1 cellular context compared by ENCODE assay signal in genomic region chr1:9768983-9769382, GRCh38.
TF ChIP-seq lines count a peak whose summit lies in the region.

No MANE protein-coding gene starts in this region.

TF ChIP-seq in K562, 482 proteins besides CTCF, POLR2A, EP300 and RAD21 (continued from another document and continues in another):
- TF ChIP-seq, protein P1, sequence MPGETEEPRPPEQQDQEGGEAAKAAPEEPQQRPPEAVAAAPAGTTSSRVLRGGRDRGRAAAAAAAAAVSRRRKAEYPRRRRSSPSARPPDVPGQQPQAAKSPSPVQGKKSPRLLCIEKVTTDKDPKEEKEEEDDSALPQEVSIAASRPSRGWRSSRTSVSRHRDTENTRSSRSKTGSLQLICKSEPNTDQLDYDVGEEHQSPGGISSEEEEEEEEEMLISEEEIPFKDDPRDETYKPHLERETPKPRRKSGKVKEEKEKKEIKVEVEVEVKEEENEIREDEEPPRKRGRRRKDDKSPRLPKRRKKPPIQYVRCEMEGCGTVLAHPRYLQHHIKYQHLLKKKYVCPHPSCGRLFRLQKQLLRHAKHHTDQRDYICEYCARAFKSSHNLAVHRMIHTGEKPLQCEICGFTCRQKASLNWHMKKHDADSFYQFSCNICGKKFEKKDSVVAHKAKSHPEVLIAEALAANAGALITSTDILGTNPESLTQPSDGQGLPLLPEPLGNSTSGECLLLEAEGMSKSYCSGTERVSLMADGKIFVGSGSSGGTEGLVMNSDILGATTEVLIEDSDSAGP (CRISPR knock-in tag; IDR thresholded peaks at IDR 0.05): no peak
- no peak for TF ChIP-seq ZNF561 (CRISPR knock-in tag; conservative IDR thresholded peaks at IDR 0.05)
- TF ChIP-seq, protein P2, sequence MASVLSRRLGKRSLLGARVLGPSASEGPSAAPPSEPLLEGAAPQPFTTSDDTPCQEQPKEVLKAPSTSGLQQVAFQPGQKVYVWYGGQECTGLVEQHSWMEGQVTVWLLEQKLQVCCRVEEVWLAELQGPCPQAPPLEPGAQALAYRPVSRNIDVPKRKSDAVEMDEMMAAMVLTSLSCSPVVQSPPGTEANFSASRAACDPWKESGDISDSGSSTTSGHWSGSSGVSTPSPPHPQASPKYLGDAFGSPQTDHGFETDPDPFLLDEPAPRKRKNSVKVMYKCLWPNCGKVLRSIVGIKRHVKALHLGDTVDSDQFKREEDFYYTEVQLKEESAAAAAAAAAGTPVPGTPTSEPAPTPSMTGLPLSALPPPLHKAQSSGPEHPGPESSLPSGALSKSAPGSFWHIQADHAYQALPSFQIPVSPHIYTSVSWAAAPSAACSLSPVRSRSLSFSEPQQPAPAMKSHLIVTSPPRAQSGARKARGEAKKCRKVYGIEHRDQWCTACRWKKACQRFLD (CRISPR knock-in tag; IDR thresholded peaks at IDR 0.05): no peak
- TF ChIP-seq POLR3G (IDR thresholded peaks at IDR 0.05; ENCODE audit: extremely low read depth, insufficient read length, insufficient replicate concordance): no peak
- TF ChIP-seq LARP7 (IDR thresholded peaks at IDR 0.05): peak; percentile 52; the same call in 1 of the 2 replicates
- TF ChIP-seq ZNF165 (CRISPR knock-in tag; IDR thresholded peaks at IDR 0.05; ENCODE audit: borderline replicate concordance): no peak
- no peak for TF ChIP-seq BRD4 (IDR thresholded peaks at IDR 0.05)
- TF ChIP-seq ZNF175 (CRISPR knock-in tag; IDR thresholded peaks at IDR 0.05; ENCODE audit: low read depth): no peak
- TF ChIP-seq SREBF2 (CRISPR knock-in tag; IDR thresholded peaks at IDR 0.05): no peak
- 0 out of 4 replicates have a peak, but pooled peaks of 1 of the 2 experiments have one; percentile 30 for TF ChIP-seq TRIM24 (IDR thresholded peaks at IDR 0.05)
- TF ChIP-seq ZSCAN32 (CRISPR knock-in tag; IDR thresholded peaks at IDR 0.05): no peak
- TF ChIP-seq CBFA2T3 (IDR thresholded peaks at IDR 0.05): no peak
- TF ChIP-seq ARHGAP35 (IDR thresholded peaks at IDR 0.05; ENCODE audit: partially characterized antibody): no peak
- TF ChIP-seq STAT5B (CRISPR knock-in tag; IDR thresholded peaks at IDR 0.05): no peak
- no peak for TF ChIP-seq FOXM1 (IDR thresholded peaks at IDR 0.05; ENCODE audit: low read depth)
- TF ChIP-seq FOXM1 (CRISPR knock-in tag; IDR thresholded peaks at IDR 0.05; ENCODE audit: low read depth): no peak
- TF ChIP-seq, protein P3, sequence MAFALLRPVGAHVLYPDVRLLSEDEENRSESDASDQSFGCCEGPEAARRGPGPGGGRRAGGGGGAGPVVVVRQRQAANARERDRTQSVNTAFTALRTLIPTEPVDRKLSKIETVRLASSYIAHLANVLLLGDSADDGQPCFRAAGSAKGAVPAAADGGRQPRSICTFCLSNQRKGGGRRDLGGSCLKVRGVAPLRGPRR (CRISPR knock-in tag; IDR thresholded peaks at IDR 0.05): no peak
- TF ChIP-seq CAMTA2 (CRISPR knock-in tag; conservative IDR thresholded peaks at IDR 0.05): no peak
- no peak for TF ChIP-seq PBX2 (CRISPR knock-in tag; IDR thresholded peaks at IDR 0.05; ENCODE audit: low read depth)
- no peak for TF ChIP-seq PBX2 (tag; conservative IDR thresholded peaks at IDR 0.05; ENCODE audit: low read depth)
- 0 out of 2 replicates have a peak, but pooled peaks have one; percentile 40 for TF ChIP-seq MTA1 (IDR thresholded peaks at IDR 0.05; ENCODE audit: borderline replicate concordance)
- TF ChIP-seq ZNF282 (CRISPR knock-in tag; IDR thresholded peaks at IDR 0.05): no peak
- TF ChIP-seq, protein P4, sequence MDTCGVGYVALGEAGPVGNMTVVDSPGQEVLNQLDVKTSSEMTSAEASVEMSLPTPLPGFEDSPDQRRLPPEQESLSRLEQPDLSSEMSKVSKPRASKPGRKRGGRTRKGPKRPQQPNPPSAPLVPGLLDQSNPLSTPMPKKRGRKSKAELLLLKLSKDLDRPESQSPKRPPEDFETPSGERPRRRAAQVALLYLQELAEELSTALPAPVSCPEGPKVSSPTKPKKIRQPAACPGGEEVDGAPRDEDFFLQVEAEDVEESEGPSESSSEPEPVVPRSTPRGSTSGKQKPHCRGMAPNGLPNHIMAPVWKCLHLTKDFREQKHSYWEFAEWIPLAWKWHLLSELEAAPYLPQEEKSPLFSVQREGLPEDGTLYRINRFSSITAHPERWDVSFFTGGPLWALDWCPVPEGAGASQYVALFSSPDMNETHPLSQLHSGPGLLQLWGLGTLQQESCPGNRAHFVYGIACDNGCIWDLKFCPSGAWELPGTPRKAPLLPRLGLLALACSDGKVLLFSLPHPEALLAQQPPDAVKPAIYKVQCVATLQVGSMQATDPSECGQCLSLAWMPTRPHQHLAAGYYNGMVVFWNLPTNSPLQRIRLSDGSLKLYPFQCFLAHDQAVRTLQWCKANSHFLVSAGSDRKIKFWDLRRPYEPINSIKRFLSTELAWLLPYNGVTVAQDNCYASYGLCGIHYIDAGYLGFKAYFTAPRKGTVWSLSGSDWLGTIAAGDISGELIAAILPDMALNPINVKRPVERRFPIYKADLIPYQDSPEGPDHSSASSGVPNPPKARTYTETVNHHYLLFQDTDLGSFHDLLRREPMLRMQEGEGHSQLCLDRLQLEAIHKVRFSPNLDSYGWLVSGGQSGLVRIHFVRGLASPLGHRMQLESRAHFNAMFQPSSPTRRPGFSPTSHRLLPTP (IDR thresholded peaks at IDR 0.05; ENCODE audit: borderline replicate concordance, extremely low read depth, insufficient read length): no peak
- no peak for TF ChIP-seq ZNF764 (CRISPR knock-in tag; IDR thresholded peaks at IDR 0.05; ENCODE audit: low read depth)
- TF ChIP-seq HOXB6 (CRISPR knock-in tag; IDR thresholded peaks at IDR 0.05; ENCODE audit: borderline replicate concordance): no peak
- no peak for TF ChIP-seq MEF2D (tag; conservative IDR thresholded peaks at IDR 0.05; ENCODE audit: low read depth)
- TF ChIP-seq, protein P5, sequence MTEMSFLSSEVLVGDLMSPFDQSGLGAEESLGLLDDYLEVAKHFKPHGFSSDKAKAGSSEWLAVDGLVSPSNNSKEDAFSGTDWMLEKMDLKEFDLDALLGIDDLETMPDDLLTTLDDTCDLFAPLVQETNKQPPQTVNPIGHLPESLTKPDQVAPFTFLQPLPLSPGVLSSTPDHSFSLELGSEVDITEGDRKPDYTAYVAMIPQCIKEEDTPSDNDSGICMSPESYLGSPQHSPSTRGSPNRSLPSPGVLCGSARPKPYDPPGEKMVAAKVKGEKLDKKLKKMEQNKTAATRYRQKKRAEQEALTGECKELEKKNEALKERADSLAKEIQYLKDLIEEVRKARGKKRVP (CRISPR knock-in tag; IDR thresholded peaks at IDR 0.05): no peak
- no peak for TF ChIP-seq ZBTB8A (IDR thresholded peaks at IDR 0.05; ENCODE audit: partially characterized antibody)
- no peak for TF ChIP-seq RBM15 (IDR thresholded peaks at IDR 0.05; ENCODE audit: insufficient read depth, low read length)
- TF ChIP-seq ZNF12 (CRISPR knock-in tag; IDR thresholded peaks at IDR 0.05): no peak
- TF ChIP-seq, protein P6, sequence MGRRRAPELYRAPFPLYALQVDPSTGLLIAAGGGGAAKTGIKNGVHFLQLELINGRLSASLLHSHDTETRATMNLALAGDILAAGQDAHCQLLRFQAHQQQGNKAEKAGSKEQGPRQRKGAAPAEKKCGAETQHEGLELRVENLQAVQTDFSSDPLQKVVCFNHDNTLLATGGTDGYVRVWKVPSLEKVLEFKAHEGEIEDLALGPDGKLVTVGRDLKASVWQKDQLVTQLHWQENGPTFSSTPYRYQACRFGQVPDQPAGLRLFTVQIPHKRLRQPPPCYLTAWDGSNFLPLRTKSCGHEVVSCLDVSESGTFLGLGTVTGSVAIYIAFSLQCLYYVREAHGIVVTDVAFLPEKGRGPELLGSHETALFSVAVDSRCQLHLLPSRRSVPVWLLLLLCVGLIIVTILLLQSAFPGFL (CRISPR knock-in tag; IDR thresholded peaks at IDR 0.05): no peak
- no peak for TF ChIP-seq PTTG1 (tag; IDR thresholded peaks at IDR 0.05; ENCODE audit: low read depth)
- TF ChIP-seq, protein P7, sequence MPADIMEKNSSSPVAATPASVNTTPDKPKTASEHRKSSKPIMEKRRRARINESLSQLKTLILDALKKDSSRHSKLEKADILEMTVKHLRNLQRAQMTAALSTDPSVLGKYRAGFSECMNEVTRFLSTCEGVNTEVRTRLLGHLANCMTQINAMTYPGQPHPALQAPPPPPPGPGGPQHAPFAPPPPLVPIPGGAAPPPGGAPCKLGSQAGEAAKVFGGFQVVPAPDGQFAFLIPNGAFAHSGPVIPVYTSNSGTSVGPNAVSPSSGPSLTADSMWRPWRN (IDR thresholded peaks at IDR 0.05; ENCODE audit: low read depth): no peak
- TF ChIP-seq SETDB1 (IDR thresholded peaks at IDR 0.05; ENCODE audit: low read length): no peak
- TF ChIP-seq, protein P8, sequence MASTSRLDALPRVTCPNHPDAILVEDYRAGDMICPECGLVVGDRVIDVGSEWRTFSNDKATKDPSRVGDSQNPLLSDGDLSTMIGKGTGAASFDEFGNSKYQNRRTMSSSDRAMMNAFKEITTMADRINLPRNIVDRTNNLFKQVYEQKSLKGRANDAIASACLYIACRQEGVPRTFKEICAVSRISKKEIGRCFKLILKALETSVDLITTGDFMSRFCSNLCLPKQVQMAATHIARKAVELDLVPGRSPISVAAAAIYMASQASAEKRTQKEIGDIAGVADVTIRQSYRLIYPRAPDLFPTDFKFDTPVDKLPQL (IDR thresholded peaks at IDR 0.05; ENCODE audit: extremely low read depth, insufficient read length): no peak
- TF ChIP-seq THRAP3 (IDR thresholded peaks at IDR 0.05; ENCODE audit: borderline replicate concordance): no peak
- TF ChIP-seq ZEB2 (IDR thresholded peaks at IDR 0.05): no peak
- TF ChIP-seq DIDO1 (tag; IDR thresholded peaks at IDR 0.05; ENCODE audit: low read depth): no peak
- no peak for TF ChIP-seq PCBP1 (IDR thresholded peaks at IDR 0.05; ENCODE audit: low read depth, low read length, poor library complexity, severe bottlenecking)
- no peak for TF ChIP-seq PTRF (tag; IDR thresholded peaks at IDR 0.05)
- TF ChIP-seq HNRNPL (IDR thresholded peaks at IDR 0.05; ENCODE audit: low read depth, low read length): no peak
- no peak for TF ChIP-seq TEAD4 (IDR thresholded peaks at IDR 0.05; ENCODE audit: low read length)
- no peak for TF ChIP-seq TEAD4 (CRISPR knock-in tag; IDR thresholded peaks at IDR 0.05; ENCODE audit: borderline replicate concordance)
- TF ChIP-seq KDM1A (IDR thresholded peaks at IDR 0.05): no peak
- no peak for TF ChIP-seq NFIC (IDR thresholded peaks at IDR 0.05)
- TF ChIP-seq ZNF740 (CRISPR knock-in tag; IDR thresholded peaks at IDR 0.05): 0 out of 2 replicates have a peak, but pooled peaks have one; percentile 64
- TF ChIP-seq ZNF740 (tag; IDR thresholded peaks at IDR 0.05): no peak
- TF ChIP-seq ILF3 (IDR thresholded peaks at IDR 0.05; ENCODE audit: borderline replicate concordance): no peak
- TF ChIP-seq ZKSCAN3 (CRISPR knock-in tag; IDR thresholded peaks at IDR 0.05): no peak
- TF ChIP-seq FOXA1 (IDR thresholded peaks at IDR 0.05; ENCODE audit: borderline replicate concordance): no peak
- no peak for TF ChIP-seq HNRNPK (IDR thresholded peaks at IDR 0.05; ENCODE audit: low read depth, low read length, poor library complexity, severe bottlenecking)
- TF ChIP-seq HDAC1 (IDR thresholded peaks at IDR 0.05): peak in 1 of 2 experiments; percentile 22; a peak in 1 of 4 replicates
- TF ChIP-seq, protein P9, sequence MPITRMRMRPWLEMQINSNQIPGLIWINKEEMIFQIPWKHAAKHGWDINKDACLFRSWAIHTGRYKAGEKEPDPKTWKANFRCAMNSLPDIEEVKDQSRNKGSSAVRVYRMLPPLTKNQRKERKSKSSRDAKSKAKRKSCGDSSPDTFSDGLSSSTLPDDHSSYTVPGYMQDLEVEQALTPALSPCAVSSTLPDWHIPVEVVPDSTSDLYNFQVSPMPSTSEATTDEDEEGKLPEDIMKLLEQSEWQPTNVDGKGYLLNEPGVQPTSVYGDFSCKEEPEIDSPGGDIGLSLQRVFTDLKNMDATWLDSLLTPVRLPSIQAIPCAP (CRISPR knock-in tag; IDR thresholded peaks at IDR 0.05; ENCODE audit: borderline replicate concordance): no peak
- TF ChIP-seq, protein P10, sequence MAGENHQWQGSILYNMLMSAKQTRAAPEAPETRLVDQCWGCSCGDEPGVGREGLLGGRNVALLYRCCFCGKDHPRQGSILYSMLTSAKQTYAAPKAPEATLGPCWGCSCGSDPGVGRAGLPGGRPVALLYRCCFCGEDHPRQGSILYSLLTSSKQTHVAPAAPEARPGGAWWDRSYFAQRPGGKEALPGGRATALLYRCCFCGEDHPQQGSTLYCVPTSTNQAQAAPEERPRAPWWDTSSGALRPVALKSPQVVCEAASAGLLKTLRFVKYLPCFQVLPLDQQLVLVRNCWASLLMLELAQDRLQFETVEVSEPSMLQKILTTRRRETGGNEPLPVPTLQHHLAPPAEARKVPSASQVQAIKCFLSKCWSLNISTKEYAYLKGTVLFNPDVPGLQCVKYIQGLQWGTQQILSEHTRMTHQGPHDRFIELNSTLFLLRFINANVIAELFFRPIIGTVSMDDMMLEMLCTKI (IDR thresholded peaks at IDR 0.05; ENCODE audit: partially characterized antibody): no peak
- no peak for TF ChIP-seq PHB2 (IDR thresholded peaks at IDR 0.05; ENCODE audit: low read depth)
- TF ChIP-seq, protein P11, sequence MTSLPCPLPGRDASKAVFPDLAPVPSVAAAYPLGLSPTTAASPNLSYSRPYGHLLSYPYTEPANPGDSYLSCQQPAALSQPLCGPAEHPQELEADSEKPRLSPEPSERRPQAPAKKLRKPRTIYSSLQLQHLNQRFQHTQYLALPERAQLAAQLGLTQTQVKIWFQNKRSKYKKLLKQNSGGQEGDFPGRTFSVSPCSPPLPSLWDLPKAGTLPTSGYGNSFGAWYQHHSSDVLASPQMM (CRISPR knock-in tag; IDR thresholded peaks at IDR 0.05): no peak
- TF ChIP-seq GABPA (tag; conservative IDR thresholded peaks at IDR 0.05; ENCODE audit: low read depth): no peak
- TF ChIP-seq CTBP1 (IDR thresholded peaks at IDR 0.05; ENCODE audit: borderline replicate concordance): no peak
- TF ChIP-seq ZNF253 (CRISPR knock-in tag; conservative IDR thresholded peaks at IDR 0.05): no peak
